In the genomic region with DNA sequence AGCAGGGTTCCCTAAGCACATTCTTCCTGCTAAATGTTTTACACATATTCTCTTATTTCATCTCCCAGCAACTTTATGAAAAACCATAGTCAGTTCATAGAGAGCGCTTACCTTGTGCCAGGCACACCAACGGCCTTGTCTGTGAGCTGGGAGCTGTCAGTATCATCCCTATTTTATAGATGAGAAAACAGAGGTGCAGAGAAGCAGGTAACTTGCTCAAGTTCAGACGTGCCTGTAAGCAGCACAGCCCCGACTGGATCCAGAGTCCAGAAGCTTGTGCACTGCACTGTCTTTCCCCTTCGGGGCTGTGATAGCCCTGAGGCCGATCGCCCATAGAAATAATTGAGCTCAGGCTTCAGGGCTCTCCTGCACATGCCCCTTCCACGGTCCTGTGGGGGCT, we compare ENCODE assay signal across 1 cellular context.
TF ChIP-seq lines count a peak whose summit lies in the region.

No MANE protein-coding gene starts in this region.

TF ChIP-seq in HepG2, 621 proteins besides CTCF, POLR2A, EP300 and RAD21 (continues in another document):
- TF ChIP-seq ETV5 (CRISPR knock-in tag; IDR thresholded peaks at IDR 0.05; ENCODE audit: borderline replicate concordance) (0 out of 2 replicates have a peak, but pooled peaks have one; percentile 3), CAMTA2 (CRISPR knock-in tag; IDR thresholded peaks at IDR 0.05; ENCODE audit: borderline replicate concordance) (no peak), ZNF709 (CRISPR knock-in tag; IDR thresholded peaks at IDR 0.05) (no peak), ZNF614 (CRISPR knock-in tag; IDR thresholded peaks at IDR 0.05; ENCODE audit: borderline replicate concordance) (0 out of 2 replicates have a peak, but pooled peaks have one; percentile 54), U2AF2 (IDR thresholded peaks at IDR 0.05; ENCODE audit: low read depth, low read length) (no peak), ZBTB21 (CRISPR knock-in tag; IDR thresholded peaks at IDR 0.05) (no peak), ZNF44 (CRISPR knock-in tag; IDR thresholded peaks at IDR 0.05) (0 out of 2 replicates have a peak, but pooled peaks have one; percentile 61), ZNF776 (CRISPR knock-in tag; IDR thresholded peaks at IDR 0.05) (no peak), GPN1 (CRISPR knock-in tag; IDR thresholded peaks at IDR 0.05; ENCODE audit: borderline replicate concordance) (no peak), CBX1 (IDR thresholded peaks at IDR 0.05; ENCODE audit: low read depth) (no peak), HDAC2 (CRISPR knock-in tag; IDR thresholded peaks at IDR 0.05) (peak; percentile 48; the same call in 1 of the 2 replicates), ZNF839 (CRISPR knock-in tag; IDR thresholded peaks at IDR 0.05; ENCODE audit: borderline replicate concordance) (no peak), ELF1 (CRISPR knock-in tag; IDR thresholded peaks at IDR 0.05) (no peak), KDM1A (CRISPR knock-in tag; IDR thresholded peaks at IDR 0.05) (0 out of 2 replicates have a peak, but pooled peaks have one; percentile 44), ZMYM3 (CRISPR knock-in tag; IDR thresholded peaks at IDR 0.05) (peak; percentile 79; the same call in 1 of the 2 replicates), NR2F1 (CRISPR knock-in tag; IDR thresholded peaks at IDR 0.05) (no peak), ZNF83 (CRISPR knock-in tag; IDR thresholded peaks at IDR 0.05; ENCODE audit: borderline replicate concordance) (no peak), HOXA5 (CRISPR knock-in tag; IDR thresholded peaks at IDR 0.05) (no peak), CHD2 (IDR thresholded peaks at IDR 0.05; ENCODE audit: low read depth, low read length) (no peak), SIN3A (IDR thresholded peaks at IDR 0.05; ENCODE audit: borderline replicate concordance, low read depth, low read length) (no peak), HNRNPH1 (optimal IDR thresholded peaks at IDR 0.05; ENCODE audit: low read depth, low read length) (no peak), ZNF180 (CRISPR knock-in tag; IDR thresholded peaks at IDR 0.05; ENCODE audit: borderline replicate concordance, low read depth) (no peak), ZNF205 (CRISPR knock-in tag; IDR thresholded peaks at IDR 0.05) (peak; percentile 48; the same call in 1 of the 2 replicates), ZNF274 (CRISPR knock-in tag; IDR thresholded peaks at IDR 0.05) (no peak), ZBTB3 (CRISPR knock-in tag; IDR thresholded peaks at IDR 0.05; ENCODE audit: borderline replicate concordance, low read depth) (no peak; the same call in 1 of the 2 replicates), ZNF629 (CRISPR knock-in tag; conservative IDR thresholded peaks at IDR 0.05) (peak; percentile 90), ZNF546 (CRISPR knock-in tag; conservative IDR thresholded peaks at IDR 0.05) (no peak), WIZ (CRISPR knock-in tag; IDR thresholded peaks at IDR 0.05) (no peak), ZFP1 (CRISPR knock-in tag; IDR thresholded peaks at IDR 0.05) (no peak)
- TF ChIP-seq, protein P1, sequence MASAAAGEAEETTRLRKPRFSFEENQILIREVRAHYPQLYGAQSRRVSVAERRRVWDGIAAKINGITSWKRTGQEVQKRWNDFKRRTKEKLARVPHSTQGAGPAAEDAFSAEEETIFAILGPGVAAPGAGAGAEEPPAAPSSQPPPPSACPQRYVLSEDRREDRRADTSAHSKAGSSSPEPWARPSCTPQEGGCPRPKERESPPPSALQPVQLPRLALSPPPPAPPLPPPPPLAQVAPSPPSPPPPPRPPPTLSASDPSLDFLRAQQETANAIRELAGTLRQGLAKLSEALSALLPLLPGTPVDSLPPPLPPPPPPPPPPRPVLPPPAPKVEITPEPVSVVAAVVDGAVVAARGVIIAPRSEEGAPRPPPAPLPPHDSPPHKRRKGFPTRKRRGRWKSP (CRISPR knock-in tag; IDR thresholded peaks at IDR 0.05) = no peak
- TF ChIP-seq, protein P2, sequence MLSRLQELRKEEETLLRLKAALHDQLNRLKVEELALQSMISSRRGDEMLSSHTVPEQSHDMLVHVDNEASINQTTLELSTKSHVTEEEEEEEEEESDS (CRISPR knock-in tag; IDR thresholded peaks at IDR 0.05; ENCODE audit: borderline replicate concordance) = no peak
- TF ChIP-seq, protein P3, sequence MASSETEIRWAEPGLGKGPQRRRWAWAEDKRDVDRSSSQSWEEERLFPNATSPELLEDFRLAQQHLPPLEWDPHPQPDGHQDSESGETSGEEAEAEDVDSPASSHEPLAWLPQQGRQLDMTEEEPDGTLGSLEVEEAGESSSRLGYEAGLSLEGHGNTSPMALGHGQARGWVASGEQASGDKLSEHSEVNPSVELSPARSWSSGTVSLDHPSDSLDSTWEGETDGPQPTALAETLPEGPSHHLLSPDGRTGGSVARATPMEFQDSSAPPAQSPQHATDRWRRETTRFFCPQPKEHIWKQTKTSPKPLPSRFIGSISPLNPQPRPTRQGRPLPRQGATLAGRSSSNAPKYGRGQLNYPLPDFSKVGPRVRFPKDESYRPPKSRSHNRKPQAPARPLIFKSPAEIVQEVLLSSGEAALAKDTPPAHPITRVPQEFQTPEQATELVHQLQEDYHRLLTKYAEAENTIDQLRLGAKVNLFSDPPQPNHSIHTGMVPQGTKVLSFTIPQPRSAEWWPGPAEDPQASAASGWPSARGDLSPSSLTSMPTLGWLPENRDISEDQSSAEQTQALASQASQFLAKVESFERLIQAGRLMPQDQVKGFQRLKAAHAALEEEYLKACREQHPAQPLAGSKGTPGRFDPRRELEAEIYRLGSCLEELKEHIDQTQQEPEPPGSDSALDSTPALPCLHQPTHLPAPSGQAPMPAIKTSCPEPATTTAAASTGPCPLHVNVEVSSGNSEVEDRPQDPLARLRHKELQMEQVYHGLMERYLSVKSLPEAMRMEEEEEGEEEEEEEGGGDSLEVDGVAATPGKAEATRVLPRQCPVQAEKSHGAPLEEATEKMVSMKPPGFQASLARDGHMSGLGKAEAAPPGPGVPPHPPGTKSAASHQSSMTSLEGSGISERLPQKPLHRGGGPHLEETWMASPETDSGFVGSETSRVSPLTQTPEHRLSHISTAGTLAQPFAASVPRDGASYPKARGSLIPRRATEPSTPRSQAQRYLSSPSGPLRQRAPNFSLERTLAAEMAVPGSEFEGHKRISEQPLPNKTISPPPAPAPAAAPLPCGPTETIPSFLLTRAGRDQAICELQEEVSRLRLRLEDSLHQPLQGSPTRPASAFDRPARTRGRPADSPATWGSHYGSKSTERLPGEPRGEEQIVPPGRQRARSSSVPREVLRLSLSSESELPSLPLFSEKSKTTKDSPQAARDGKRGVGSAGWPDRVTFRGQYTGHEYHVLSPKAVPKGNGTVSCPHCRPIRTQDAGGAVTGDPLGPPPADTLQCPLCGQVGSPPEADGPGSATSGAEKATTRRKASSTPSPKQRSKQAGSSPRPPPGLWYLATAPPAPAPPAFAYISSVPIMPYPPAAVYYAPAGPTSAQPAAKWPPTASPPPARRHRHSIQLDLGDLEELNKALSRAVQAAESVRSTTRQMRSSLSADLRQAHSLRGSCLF (CRISPR knock-in tag; IDR thresholded peaks at IDR 0.05; ENCODE audit: borderline replicate concordance) = no peak
- TF ChIP-seq, protein P4, sequence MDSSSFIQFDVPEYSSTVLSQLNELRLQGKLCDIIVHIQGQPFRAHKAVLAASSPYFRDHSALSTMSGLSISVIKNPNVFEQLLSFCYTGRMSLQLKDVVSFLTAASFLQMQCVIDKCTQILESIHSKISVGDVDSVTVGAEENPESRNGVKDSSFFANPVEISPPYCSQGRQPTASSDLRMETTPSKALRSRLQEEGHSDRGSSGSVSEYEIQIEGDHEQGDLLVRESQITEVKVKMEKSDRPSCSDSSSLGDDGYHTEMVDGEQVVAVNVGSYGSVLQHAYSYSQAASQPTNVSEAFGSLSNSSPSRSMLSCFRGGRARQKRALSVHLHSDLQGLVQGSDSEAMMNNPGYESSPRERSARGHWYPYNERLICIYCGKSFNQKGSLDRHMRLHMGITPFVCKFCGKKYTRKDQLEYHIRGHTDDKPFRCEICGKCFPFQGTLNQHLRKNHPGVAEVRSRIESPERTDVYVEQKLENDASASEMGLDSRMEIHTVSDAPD (CRISPR knock-in tag; IDR thresholded peaks at IDR 0.05) = no peak
- TF ChIP-seq, protein P5, sequence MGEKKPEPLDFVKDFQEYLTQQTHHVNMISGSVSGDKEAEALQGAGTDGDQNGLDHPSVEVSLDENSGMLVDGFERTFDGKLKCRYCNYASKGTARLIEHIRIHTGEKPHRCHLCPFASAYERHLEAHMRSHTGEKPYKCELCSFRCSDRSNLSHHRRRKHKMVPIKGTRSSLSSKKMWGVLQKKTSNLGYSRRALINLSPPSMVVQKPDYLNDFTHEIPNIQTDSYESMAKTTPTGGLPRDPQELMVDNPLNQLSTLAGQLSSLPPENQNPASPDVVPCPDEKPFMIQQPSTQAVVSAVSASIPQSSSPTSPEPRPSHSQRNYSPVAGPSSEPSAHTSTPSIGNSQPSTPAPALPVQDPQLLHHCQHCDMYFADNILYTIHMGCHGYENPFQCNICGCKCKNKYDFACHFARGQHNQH (CRISPR knock-in tag; IDR thresholded peaks at IDR 0.05) = no peak
- TF ChIP-seq, protein P6, sequence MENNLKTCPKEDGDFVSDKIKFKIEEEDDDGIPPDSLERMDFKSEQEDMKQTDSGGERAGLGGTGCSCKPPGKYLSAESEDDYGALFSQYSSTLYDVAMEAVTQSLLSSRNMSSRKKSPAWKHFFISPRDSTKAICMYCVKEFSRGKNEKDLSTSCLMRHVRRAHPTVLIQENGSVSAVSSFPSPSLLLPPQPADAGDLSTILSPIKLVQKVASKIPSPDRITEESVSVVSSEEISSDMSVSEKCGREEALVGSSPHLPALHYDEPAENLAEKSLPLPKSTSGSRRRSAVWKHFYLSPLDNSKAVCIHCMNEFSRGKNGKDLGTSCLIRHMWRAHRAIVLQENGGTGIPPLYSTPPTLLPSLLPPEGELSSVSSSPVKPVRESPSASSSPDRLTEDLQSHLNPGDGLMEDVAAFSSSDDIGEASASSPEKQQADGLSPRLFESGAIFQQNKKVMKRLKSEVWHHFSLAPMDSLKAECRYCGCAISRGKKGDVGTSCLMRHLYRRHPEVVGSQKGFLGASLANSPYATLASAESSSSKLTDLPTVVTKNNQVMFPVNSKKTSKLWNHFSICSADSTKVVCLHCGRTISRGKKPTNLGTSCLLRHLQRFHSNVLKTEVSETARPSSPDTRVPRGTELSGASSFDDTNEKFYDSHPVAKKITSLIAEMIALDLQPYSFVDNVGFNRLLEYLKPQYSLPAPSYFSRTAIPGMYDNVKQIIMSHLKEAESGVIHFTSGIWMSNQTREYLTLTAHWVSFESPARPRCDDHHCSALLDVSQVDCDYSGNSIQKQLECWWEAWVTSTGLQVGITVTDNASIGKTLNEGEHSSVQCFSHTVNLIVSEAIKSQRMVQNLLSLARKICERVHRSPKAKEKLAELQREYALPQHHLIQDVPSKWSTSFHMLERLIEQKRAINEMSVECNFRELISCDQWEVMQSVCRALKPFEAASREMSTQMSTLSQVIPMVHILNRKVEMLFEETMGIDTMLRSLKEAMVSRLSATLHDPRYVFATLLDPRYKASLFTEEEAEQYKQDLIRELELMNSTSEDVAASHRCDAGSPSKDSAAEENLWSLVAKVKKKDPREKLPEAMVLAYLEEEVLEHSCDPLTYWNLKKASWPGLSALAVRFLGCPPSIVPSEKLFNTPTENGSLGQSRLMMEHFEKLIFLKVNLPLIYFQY (CRISPR knock-in tag; IDR thresholded peaks at IDR 0.05; ENCODE audit: borderline replicate concordance) = 0 out of 2 replicates have a peak, but pooled peaks have one; percentile 22
- TF ChIP-seq, protein P7, sequence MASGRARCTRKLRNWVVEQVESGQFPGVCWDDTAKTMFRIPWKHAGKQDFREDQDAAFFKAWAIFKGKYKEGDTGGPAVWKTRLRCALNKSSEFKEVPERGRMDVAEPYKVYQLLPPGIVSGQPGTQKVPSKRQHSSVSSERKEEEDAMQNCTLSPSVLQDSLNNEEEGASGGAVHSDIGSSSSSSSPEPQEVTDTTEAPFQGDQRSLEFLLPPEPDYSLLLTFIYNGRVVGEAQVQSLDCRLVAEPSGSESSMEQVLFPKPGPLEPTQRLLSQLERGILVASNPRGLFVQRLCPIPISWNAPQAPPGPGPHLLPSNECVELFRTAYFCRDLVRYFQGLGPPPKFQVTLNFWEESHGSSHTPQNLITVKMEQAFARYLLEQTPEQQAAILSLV (CRISPR knock-in tag; IDR thresholded peaks at IDR 0.05; ENCODE audit: borderline replicate concordance) = no peak
